In genomic region chr1:203440780-203441179, GRCh38 we compare ENCODE assay signal across 8 cellular contexts. TPM values are rescaled to one million over a fixed set of nuclear protein-coding genes. Genes with fewer than 3 reads are reported as not detected.
DNase-seq lines count a peak whose midpoint lies in the region; ATAC-seq and TF ChIP-seq lines count a peak whose summit lies in the region.

No MANE protein-coding gene starts in this region.

- H3K4me3 Mint-ChIP-seq in natural killer cell = no peak overlapping the region

- H3K27ac ChIP-seq in DOHH2 (ENCODE audit: low read depth, low read length) = no peak overlapping the region
- peak overlapping the region; percentile 48 to 52 for H3K27ac ChIP-seq in breast epithelium
- H3K27ac ChIP-seq in tibial artery = peak overlapping the region; percentile 81 to 85

- H4K20me1 ChIP-seq in DOHH2 (ENCODE audit: control insufficient read depth, insufficient read depth, low read depth, low read length) = no peaks in the 10 kb centered on the region

- H3K4me3 ChIP-seq in DOHH2 (ENCODE audit: low read length) = no peak overlapping the region
- H3K4me3 ChIP-seq in breast epithelium = no peak overlapping the region
- H3K4me3 ChIP-seq in tibial artery = no peak overlapping the region

- no peaks in the 10 kb centered on the region for H3K9me2 ChIP-seq in DOHH2 (replicated peaks; ENCODE audit: control insufficient read depth, low read length)

- no peaks in the 10 kb centered on the region for H3K36me3 Mint-ChIP-seq in natural killer cell

- H3K4me1 ChIP-seq in DOHH2 (ENCODE audit: control insufficient read depth, low read length) (no peaks in the 10 kb centered on the region), breast epithelium (peaks cover 9 to 10% of the 10 kb centered on the region in 2 donors), tibial artery (peaks cover 0 to 40% (median 26%) of the 10 kb centered on the region in 4 donors)

- H3K4me1 Mint-ChIP-seq in natural killer cell = no peaks in the 10 kb centered on the region

- no peaks in the 10 kb centered on the region for H3K79me2 ChIP-seq in DOHH2 (ENCODE audit: control insufficient read depth, low read length)

- no peaks in the 10 kb centered on the region for H3K9me3 ChIP-seq in DOHH2 (ENCODE audit: control insufficient read depth, insufficient read depth, low read length)
- H3K9me3 ChIP-seq in breast epithelium = peaks cover 0 to 6% of the 10 kb centered on the region in 2 donors
- no peaks in the 10 kb centered on the region for H3K9me3 ChIP-seq in tibial artery

- H3K4me2 ChIP-seq in DOHH2 (ENCODE audit: low read length) = no peak overlapping the region

- no peaks in the 10 kb centered on the region for H3F3A ChIP-seq in DOHH2 (ENCODE audit: control insufficient read depth, insufficient read depth)

- no peaks in the 10 kb centered on the region for H3K36me3 ChIP-seq in DOHH2 (ENCODE audit: control insufficient read depth, low read length)
- H3K36me3 ChIP-seq in breast epithelium = no peaks in the 10 kb centered on the region
- no peaks in the 10 kb centered on the region for H3K36me3 ChIP-seq in tibial artery

- TF ChIP-seq POLR2A in breast epithelium (IDR thresholded peaks at IDR 0.05) = no peak

- peak; percentile 19 for DNase-seq in LoVo (ENCODE audit: low spot score)
- peak; percentile 81 for DNase-seq in breast epithelium (ENCODE audit: low spot score in 2 of 2)
- DNase-seq in left lobe of liver (ENCODE audit: low spot score) = no peak
- peak; percentile 91 to 92 for DNase-seq in tibial artery
- no peak for DNase-seq in natural killer cell

- H3K27me3 Mint-ChIP-seq in natural killer cell (ENCODE audit: low read depth in 2 of 2) = peaks cover 27 to 31% of the 10 kb centered on the region in 2 donors

- peaks cover 2% of the 10 kb centered on the region in 2 donors for H3K9me3 Mint-ChIP-seq in natural killer cell

- no peak overlapping the region for H3K27ac Mint-ChIP-seq in natural killer cell

- intact Hi-C loops in breast epithelium (cut with DNase I; ENCODE audit: low total_unique reads) = no loop called here
- intact Hi-C loops in tibial artery (cut with DNase I; ENCODE audit: low total_unique reads) = loop anchor here (1.0 to 5.0 kb wide), 3 partner anchors 70 to 168 kb away; no protein-coding TSS in a partner anchor
- intact Hi-C loops in natural killer cell (cut with micrococcal nuclease) = no loop called here

- ATAC-seq in left lobe of liver (peak; percentile 52), HG03045 (IDR thresholded peaks at IDR 0.05; ENCODE audit: unreplicated experiment) (no peak), natural killer cell (no peak), GM21381 (IDR thresholded peaks at IDR 0.05; ENCODE audit: unreplicated experiment) (no peak)

- H3K27me3 ChIP-seq in DOHH2 (ENCODE audit: control insufficient read depth, low read length) (peaks cover 3% of the 10 kb centered on the region; the same call in 1 of the 2 replicates), breast epithelium (no peaks in the 10 kb centered on the region), tibial artery (no peaks in the 10 kb centered on the region)

- TF ChIP-seq CTCF in DOHH2 (IDR thresholded peaks at IDR 0.05; ENCODE audit: low read depth, low read length, poor library complexity, severe bottlenecking) (peak; percentile 38), breast epithelium (IDR thresholded peaks at IDR 0.05) (peak in 2 of 3 donors; percentile 72 to 77), tibial artery (IDR thresholded peaks at IDR 0.05) (peak; percentile 83 to 88), natural killer cell (IDR thresholded peaks at IDR 0.05) (no peak)

RNA-seq across cellular contexts. Expression of gene PRELP, which starts 34.8 kb away (rescaled TPM):
- total RNA-seq in breast epithelium (100 to 1,000 TPM in 1 of 3 donors, 10 to 100 TPM in 2; 27.4 to 132 (median 42.0) TPM), left lobe of liver (6.4 TPM), natural killer cell (not detected)

RNA-seq across cellular contexts. Expression of gene OPTC, which starts 53.2 kb away (rescaled TPM):
- total RNA-seq in breast epithelium = not detected
- not detected for total RNA-seq in left lobe of liver
- not detected for total RNA-seq in natural killer cell

Comparison
In these comparisons a context has a peak if more than half of its experiments do, and no peak if none do; other contexts are left out.
1. DNase-seq: peak in LoVo (single experiment), breast epithelium (2 of 2) and tibial artery (2 of 2); none in left lobe of liver (single experiment) and natural killer cell (single experiment).